8 cellular contexts compared by ENCODE assay signal in the genomic region with DNA sequence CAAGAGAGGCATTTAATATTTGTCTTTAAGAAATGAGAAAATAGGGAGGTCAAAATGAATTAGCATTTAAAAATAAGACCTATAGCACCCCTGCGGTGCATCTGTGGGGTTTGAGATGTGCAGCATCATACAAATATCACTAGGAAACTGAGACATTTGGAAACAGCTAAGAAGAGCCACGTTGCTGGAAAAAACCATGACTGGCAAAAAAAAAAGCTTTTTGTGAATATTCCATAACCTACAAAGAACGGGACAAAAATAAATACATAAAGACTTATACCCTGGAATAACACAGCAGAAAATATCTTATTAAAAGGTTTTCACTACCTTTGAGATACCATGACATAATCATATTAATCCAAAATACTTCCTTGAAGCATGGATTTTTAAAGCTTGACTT.
"Had no signal": no experiment of that assay in that cellular context is flagged by ENCODE, and none has a peak within 500 bp of the region (broad histone marks: within the 10 kb centered on the region; RNA-seq: fewer than 3 reads in every experiment).

No MANE protein-coding gene starts in this region.

- H3K27me3 Mint-ChIP-seq: IgD-negative memory B cell had no signal

- H3K9me3 Mint-ChIP-seq: HFFc6 had no signal

- H3K27ac ChIP-seq: GM23248, HL-60 had no signal

- H2AFZ ChIP-seq: GM23248 had no signal

- H3K4me1 ChIP-seq: HAP-1 had no signal

- H3K36me3 ChIP-seq: HAP-1 had no signal

- DNase-seq: GM23248, GOT3, H7, HFFc6 had no signal

- H3K27ac Mint-ChIP-seq: HFFc6, IgD-negative memory B cell had no signal

- H3K4me3 Mint-ChIP-seq: HFFc6, IgD-negative memory B cell had no signal

- H3K9me3 ChIP-seq: HAP-1 had no signal

- H3K9ac ChIP-seq: GM23248 had no signal

- H3K4me3 ChIP-seq: GM23248, HAP-1 had no signal

- ATAC-seq: HCT116 had no signal
